Comparison of ENCODE assay signal across 8 cellular contexts in the genomic region with DNA sequence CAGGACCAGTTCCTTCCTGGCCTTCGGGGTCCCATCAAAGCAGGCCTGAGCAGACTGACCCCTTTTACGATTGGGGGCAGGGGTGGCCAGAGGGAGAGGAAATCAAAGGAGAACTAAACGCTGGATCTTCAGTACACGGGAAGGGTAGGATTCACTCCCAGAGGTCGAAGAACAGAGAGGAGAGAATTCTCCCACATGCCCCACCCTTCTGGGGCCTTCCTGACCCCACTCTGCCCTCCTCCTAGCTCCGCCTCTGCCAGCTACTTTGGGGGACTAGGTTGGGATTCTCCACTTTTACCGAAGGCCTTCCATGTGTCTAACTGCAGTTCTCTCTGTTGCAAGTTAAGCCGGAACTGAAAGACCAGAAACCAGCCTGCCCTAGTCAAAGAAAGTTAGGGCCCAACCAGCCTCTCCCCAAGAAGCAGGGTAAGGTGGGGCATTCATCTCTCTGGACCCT. TPM values are rescaled to one million over a fixed set of nuclear protein-coding genes. Genes with fewer than 3 reads are reported as not detected.
A peak's percentile ranks its signal among the peaks of the same experiment; 100 is the strongest.
DNase-seq lines count a peak whose midpoint lies in the region; ATAC-seq and TF ChIP-seq lines count a peak whose summit lies in the region.

No MANE protein-coding gene starts in this region.

- H3K9me3 Mint-ChIP-seq in GM23338, result no peaks in the 10 kb centered on the region
- H3K9me3 Mint-ChIP-seq in dendritic cell treated with granulocyte-macrophage colony-stimulating factor and Interleukin-4, amounts not matched to agents 40 ng/mL and 50 ng/mL, for 4 days, result no peaks in the 10 kb centered on the region

- H4K20me1 ChIP-seq in GM23338 (replicated peaks; ENCODE audit: insufficient read depth), result peaks cover 25% of the 10 kb centered on the region

- peak overlapping the region; percentile 96 for H3K4me3 ChIP-seq in GM23338
- peak overlapping the region; percentile 77 to 99 (median 94) for H3K4me3 ChIP-seq in Peyer's patch
- H3K4me3 ChIP-seq in mononuclear cell (ENCODE audit: low read length), result peak overlapping the region; percentile 89

- TF ChIP-seq POLR2A in Peyer's patch (IDR thresholded peaks at IDR 0.05), result peak in 1 of 2 donors; percentile 12

- H3K9me3 ChIP-seq in Peyer's patch, result no peaks in the 10 kb centered on the region
- no peaks in the 10 kb centered on the region for H3K9me3 ChIP-seq in mononuclear cell (ENCODE audit: low read depth, low read length)

- H3K4me1 Mint-ChIP-seq in GM23338, result peaks cover 78% of the 10 kb centered on the region
- peaks cover 87% of the 10 kb centered on the region for H3K4me1 Mint-ChIP-seq in dendritic cell treated with granulocyte-macrophage colony-stimulating factor and Interleukin-4, amounts not matched to agents 40 ng/mL and 50 ng/mL, for 4 days (ENCODE audit: low read depth)

- H3K4me1 ChIP-seq in GM23338 (ENCODE audit: insufficient read depth) (peaks cover 72% of the 10 kb centered on the region), Peyer's patch (peaks cover 5 to 74% (median 35%) of the 10 kb centered on the region in 4 donors), mononuclear cell (ENCODE audit: insufficient read depth, low read length) (peaks cover 75% of the 10 kb centered on the region)

- H3K27ac ChIP-seq in GM23338 (ENCODE audit: low read depth), result peak overlapping the region; percentile 90
- H3K27ac ChIP-seq in Peyer's patch, result peak overlapping the region; percentile 90 to 99 (median 97)

- H2AFZ ChIP-seq in GM23338, result 0 out of 2 replicates have a peak overlapping the region, but pooled peaks have one; percentile 16

- no peaks in the 10 kb centered on the region for H3K9me2 ChIP-seq in GM23338 (ENCODE audit: insufficient read depth)

- H3F3A ChIP-seq in GM23338 (replicated peaks; ENCODE audit: low read depth), result peaks cover 19% of the 10 kb centered on the region

- intact Hi-C loops in dendritic cell treated with granulocyte-macrophage colony-stimulating factor and Interleukin-4, amounts not matched to agents 40 ng/mL and 50 ng/mL, for 4 days (cut with micrococcal nuclease), result loop anchor here (1.0 to 5.0 kb wide), 3 partner anchors 9 to 103 kb away; a partner anchor contains a TSS

- peak overlapping the region; percentile 84 for H3K4me3 Mint-ChIP-seq in GM23338
- H3K4me3 Mint-ChIP-seq in dendritic cell treated with granulocyte-macrophage colony-stimulating factor and Interleukin-4, amounts not matched to agents 40 ng/mL and 50 ng/mL, for 4 days, result peak overlapping the region; percentile 86

- peak; percentile 11 for ATAC-seq in GM23338
- ATAC-seq in GM21360 (IDR thresholded peaks at IDR 0.05; ENCODE audit: unreplicated experiment), result no peak
- ATAC-seq in GM21528 (IDR thresholded peaks at IDR 0.05; ENCODE audit: low FRiP score, unreplicated experiment), result no peak

- peaks cover 8% of the 10 kb centered on the region for H3K36me3 Mint-ChIP-seq in GM23338 (ENCODE audit: low read depth)
- H3K36me3 Mint-ChIP-seq in dendritic cell treated with granulocyte-macrophage colony-stimulating factor and Interleukin-4, amounts not matched to agents 40 ng/mL and 50 ng/mL, for 4 days (ENCODE audit: low read depth), result peaks cover 71% of the 10 kb centered on the region

- H3K27me3 ChIP-seq in GM23338 (ENCODE audit: insufficient read depth) (no peaks in the 10 kb centered on the region), Peyer's patch (no peaks in the 10 kb centered on the region), mononuclear cell (ENCODE audit: insufficient read depth, low read length) (no peaks in the 10 kb centered on the region)

- peaks cover 38% of the 10 kb centered on the region for H3K79me2 ChIP-seq in GM23338 (replicated peaks; ENCODE audit: insufficient read depth)

- peak overlapping the region; percentile 87 for H3K27ac Mint-ChIP-seq in GM23338
- peak overlapping the region; percentile 93 for H3K27ac Mint-ChIP-seq in dendritic cell treated with granulocyte-macrophage colony-stimulating factor and Interleukin-4, amounts not matched to agents 40 ng/mL and 50 ng/mL, for 4 days

- DNase-seq in GM23338 (ENCODE audit: low spot score) (no peak), Peyer's patch (no peak), amniotic stem cell (lab: John Stamatoyannopoulos, UW) (no peak), mucosa of gallbladder (ENCODE audit: low spot score) (no peak)

- peak overlapping the region; percentile 82 for H3K4me2 ChIP-seq in GM23338

- H3K27me3 Mint-ChIP-seq in GM23338 (ENCODE audit: insufficient read depth, low read depth, poor library complexity), result peaks cover 31% of the 10 kb centered on the region
- no peaks in the 10 kb centered on the region for H3K27me3 Mint-ChIP-seq in dendritic cell treated with granulocyte-macrophage colony-stimulating factor and Interleukin-4, amounts not matched to agents 40 ng/mL and 50 ng/mL, for 4 days

- no peaks in the 10 kb centered on the region for H3K36me3 ChIP-seq in GM23338 (ENCODE audit: insufficient read depth)
- no peaks in the 10 kb centered on the region for H3K36me3 ChIP-seq in Peyer's patch

- no peak for TF ChIP-seq CTCF in GM23338 (conservative IDR thresholded peaks at IDR 0.05; ENCODE audit: low read depth in 2 of 2)
- no peak for TF ChIP-seq CTCF in Peyer's patch (IDR thresholded peaks at IDR 0.05)

TF ChIP-seq in GM23338, 12 proteins besides CTCF, POLR2A, EP300 and RAD21 (continues in another document):
- TF ChIP-seq, protein P1, sequence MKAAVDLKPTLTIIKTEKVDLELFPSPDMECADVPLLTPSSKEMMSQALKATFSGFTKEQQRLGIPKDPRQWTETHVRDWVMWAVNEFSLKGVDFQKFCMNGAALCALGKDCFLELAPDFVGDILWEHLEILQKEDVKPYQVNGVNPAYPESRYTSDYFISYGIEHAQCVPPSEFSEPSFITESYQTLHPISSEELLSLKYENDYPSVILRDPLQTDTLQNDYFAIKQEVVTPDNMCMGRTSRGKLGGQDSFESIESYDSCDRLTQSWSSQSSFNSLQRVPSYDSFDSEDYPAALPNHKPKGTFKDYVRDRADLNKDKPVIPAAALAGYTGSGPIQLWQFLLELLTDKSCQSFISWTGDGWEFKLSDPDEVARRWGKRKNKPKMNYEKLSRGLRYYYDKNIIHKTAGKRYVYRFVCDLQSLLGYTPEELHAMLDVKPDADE (IDR thresholded peaks at IDR 0.05), result no peak
- TF ChIP-seq ZNF331 (CRISPR knock-in tag; IDR thresholded peaks at IDR 0.05; ENCODE audit: low read depth), result no peak
- TF ChIP-seq CREB1 (CRISPR knock-in tag; IDR thresholded peaks at IDR 0.05; ENCODE audit: low read depth), result no peak
- TF ChIP-seq JUNB (IDR thresholded peaks at IDR 0.05; ENCODE audit: unreplicated experiment), result no peak

RNA-seq across cellular contexts. Expression of a gene that starts 0.7 kb away (rescaled TPM):
- total RNA-seq in GM23338 (2014; rRNA removed; shearing (Covaris generic)), result 64.0 and 87.6 TPM in 2 replicates
- 21.2 and 23.0 TPM in 2 replicates for polyA plus RNA-seq in GM23338 (2016; fragmentation: Nextera tagmentation; extraction: Ambion mirVana)
- total RNA-seq in Peyer's patch (100 to 1,000 TPM; 101 to 239 (median 149) TPM), mononuclear cell (149 TPM), mucosa of gallbladder (142 TPM)

RNA-seq across cellular contexts. Expression of a gene that starts 37.6 kb away (rescaled TPM):
- total RNA-seq in GM23338 (2014; rRNA removed; shearing (Covaris generic)), result not detected in 2 replicates
- polyA plus RNA-seq in GM23338 (2016; fragmentation: Nextera tagmentation; extraction: Ambion mirVana), result 0.23 TPM in 1 of 2 replicates, not detected in the other
- total RNA-seq in Peyer's patch (1 to 10 TPM in 1 of 4 donors, not detected in 3; 2.3 TPM), mononuclear cell (not detected), mucosa of gallbladder (not detected)

RNA-seq across cellular contexts. Expression of a gene that starts 41.8 kb away (rescaled TPM):
- total RNA-seq in GM23338 (2014; rRNA removed; shearing (Covaris generic)), result 270 and 291 TPM in 2 replicates
- polyA plus RNA-seq in GM23338 (2016; fragmentation: Nextera tagmentation; extraction: Ambion mirVana), result 130 and 136 TPM in 2 replicates
- total RNA-seq in Peyer's patch, result 100 to 1,000 TPM; 133 to 269 (median 202) TPM
- total RNA-seq in mononuclear cell, result 403 TPM
- 217 TPM for total RNA-seq in mucosa of gallbladder

RNA-seq across cellular contexts. Expression of a gene that starts 44.8 kb away (rescaled TPM):
- 56.0 and 57.7 TPM in 2 replicates for total RNA-seq in GM23338 (2014; rRNA removed; shearing (Covaris generic))
- polyA plus RNA-seq in GM23338 (2016; fragmentation: Nextera tagmentation; extraction: Ambion mirVana), result 41.2 and 47.1 TPM in 2 replicates
- total RNA-seq in Peyer's patch (100 to 1,000 TPM in 2 of 4 donors, 10 to 100 TPM in 2; 71.5 to 146 (median 96.4) TPM), mononuclear cell (38.1 TPM), mucosa of gallbladder (44.5 TPM)
